ENCODE assay signal across 16 cellular contexts in the genomic region with DNA sequence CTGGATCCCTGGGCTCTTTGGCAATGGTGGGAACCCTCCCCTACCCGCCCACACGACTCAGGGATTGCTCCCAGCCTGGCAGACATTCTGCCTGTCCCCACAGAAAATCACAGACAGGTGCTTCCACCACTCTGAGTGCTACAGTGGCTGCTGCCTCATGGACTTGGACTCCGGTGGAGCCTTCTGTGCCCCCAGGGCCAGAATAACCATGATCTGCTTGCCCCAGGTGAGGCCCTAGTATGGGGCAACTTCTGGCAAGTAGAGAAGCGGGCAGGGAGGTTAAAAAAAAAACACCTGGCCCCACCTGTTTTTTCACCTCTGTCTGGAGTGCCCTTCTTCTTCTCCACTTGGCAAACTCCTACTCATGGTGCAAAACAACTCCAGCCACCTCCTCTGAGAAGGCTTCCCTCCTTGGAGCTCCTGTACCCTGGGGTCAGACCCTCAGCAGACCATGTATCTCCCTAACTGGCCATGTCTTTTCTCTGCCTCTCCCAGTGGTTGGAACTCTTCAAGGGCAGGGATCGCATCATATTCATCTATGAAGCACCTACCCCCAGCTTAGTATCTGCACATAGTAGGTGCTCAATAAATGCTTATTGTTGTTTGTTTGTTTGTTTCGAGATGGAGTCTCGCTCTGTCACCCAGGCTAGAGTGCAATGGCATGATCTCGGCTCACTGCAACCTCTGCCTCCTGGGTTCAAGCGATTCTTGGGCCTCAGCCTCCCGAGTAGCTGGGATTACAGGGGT. TPM values are rescaled to one million over a fixed set of nuclear protein-coding genes. Genes with fewer than 3 reads are reported as not detected.
DNase-seq lines count a peak whose midpoint lies in the region; ATAC-seq and TF ChIP-seq lines count a peak whose summit lies in the region.
"Had no signal": no experiment of that assay in that cellular context is flagged by ENCODE, and none has a peak within 500 bp of the region (broad histone marks: within the 10 kb centered on the region; RNA-seq: fewer than 3 reads in every experiment).

No MANE protein-coding gene starts in this region.

- no peaks in the 10 kb centered on the region for H3K36me3 Mint-ChIP-seq in CD8-positive, alpha-beta T cell
- no peaks in the 10 kb centered on the region for H3K36me3 Mint-ChIP-seq in activated T-helper 2 cell treated with anti-CD3 and anti-CD28 coated beads, Interferon-gamma antibody, Interleukin-2, Interleukin-4, amounts not matched to agents 10 μg/mL and 5 μg/mL and 100 μg/mL, durations not matched to agents 14 hours and 24 hours and 36 hours (ENCODE audit: low read depth)
- no peaks in the 10 kb centered on the region for H3K36me3 Mint-ChIP-seq in nephron (ENCODE audit: low read depth)

- WGBS in sigmoid colon, 2 donors: 81 to 86% methylated on average over 10 of the region's 10 CpGs

- CTCF ChIA-PET in CD8-positive, alpha-beta T cell (lab: Charles Lee): no interaction called here
- CTCF ChIA-PET in A673 (lab: Charles Lee): no interaction called here

- POLR2A ChIA-PET in CD8-positive, alpha-beta T cell (lab: Charles Lee): no interaction called here
- POLR2A ChIA-PET in A673 (lab: Charles Lee; ENCODE audit: low non-redundant PET): no interaction called here

- TF ChIP-seq POLR2A in sigmoid colon (IDR thresholded peaks at IDR 0.05): no peak

- ATAC-seq in CD8-positive, alpha-beta T cell: no peak
- ATAC-seq in GM21515 (IDR thresholded peaks at IDR 0.05; ENCODE audit: unreplicated experiment): no peak

- DNase-seq in CD8-positive, alpha-beta T cell: no peak
- DNase-seq in activated T-helper 2 cell treated with anti-CD3 and anti-CD28 coated beads, Interferon-gamma antibody, Interleukin-2, Interleukin-4, amounts not matched to agents 10 μg/mL and 5 μg/mL and 100 μg/mL, durations not matched to agents 14 hours and 24 hours and 36 hours (ENCODE audit: low spot score): no peak
- DNase-seq in sigmoid colon: no peak
- DNase-seq in A673 (ENCODE audit: low spot score): no peak
- DNase-seq: C1 segment of cervical spinal cord, GOT3, hippocampal formation, left ventricle myocardium inferior, NCI-H1436 treated with DMSO at 0.1 percent for 48 hours, NCI-H446 treated with DMSO at 0.1 percent for 48 hours had no signal

- H3K4me1 Mint-ChIP-seq in CD8-positive, alpha-beta T cell (ENCODE audit: low read depth): peaks cover 5% of the 10 kb centered on the region
- H3K4me1 Mint-ChIP-seq in activated T-helper 2 cell treated with anti-CD3 and anti-CD28 coated beads, Interferon-gamma antibody, Interleukin-2, Interleukin-4, amounts not matched to agents 10 μg/mL and 5 μg/mL and 100 μg/mL, durations not matched to agents 14 hours and 24 hours and 36 hours (ENCODE audit: low read depth): peaks cover 3% of the 10 kb centered on the region
- H3K4me1 Mint-ChIP-seq in nephron: no peaks in the 10 kb centered on the region

- no peak overlapping the region for H3K27ac Mint-ChIP-seq in CD8-positive, alpha-beta T cell
- no peak overlapping the region for H3K27ac Mint-ChIP-seq in activated T-helper 2 cell treated with anti-CD3 and anti-CD28 coated beads, Interferon-gamma antibody, Interleukin-2, Interleukin-4, amounts not matched to agents 10 μg/mL and 5 μg/mL and 100 μg/mL, durations not matched to agents 14 hours and 24 hours and 36 hours
- peak overlapping the region in 1 of 3 experiments; percentile 38 for H3K27ac Mint-ChIP-seq in nephron

- peak overlapping the region; percentile 39 for H3K4me3 Mint-ChIP-seq in CD8-positive, alpha-beta T cell
- H3K4me3 Mint-ChIP-seq in activated T-helper 2 cell treated with anti-CD3 and anti-CD28 coated beads, Interferon-gamma antibody, Interleukin-2, Interleukin-4, amounts not matched to agents 10 μg/mL and 5 μg/mL and 100 μg/mL, durations not matched to agents 14 hours and 24 hours and 36 hours (ENCODE audit: low read depth): peak overlapping the region; percentile 23
- peak overlapping the region; percentile 80 to 87 (median 82) for H3K4me3 Mint-ChIP-seq in nephron

- TF ChIP-seq EP300 in sigmoid colon (IDR thresholded peaks at IDR 0.05): no peak

- intact Hi-C loops in CD8-positive, alpha-beta T cell (cut with DNase I, micrococcal nuclease): no loop called here
- intact Hi-C loops in activated T-helper 2 cell treated with anti-CD3 and anti-CD28 coated beads, Interferon-gamma antibody, Interleukin-2, Interleukin-4, amounts not matched to agents 10 μg/mL and 5 μg/mL and 100 μg/mL, durations not matched to agents 14 hours and 24 hours and 36 hours (cut with micrococcal nuclease): no loop called here
- intact Hi-C loops in sigmoid colon (cut with DNase I) (no loop called here), A673 (cut with micrococcal nuclease; ENCODE audit: unreplicated experiment) (no loop called here)

- no peaks in the 10 kb centered on the region for H3K9me3 Mint-ChIP-seq in CD8-positive, alpha-beta T cell
- no peaks in the 10 kb centered on the region for H3K9me3 Mint-ChIP-seq in activated T-helper 2 cell treated with anti-CD3 and anti-CD28 coated beads, Interferon-gamma antibody, Interleukin-2, Interleukin-4, amounts not matched to agents 10 μg/mL and 5 μg/mL and 100 μg/mL, durations not matched to agents 14 hours and 24 hours and 36 hours
- H3K9me3 Mint-ChIP-seq in nephron: no peaks in the 10 kb centered on the region

- TF ChIP-seq CTCF in C4-2B (conservative IDR thresholded peaks at IDR 0.05) (no peak), nephron (IDR thresholded peaks at IDR 0.05; ENCODE audit: unreplicated experiment in 3 of 3) (no peak), sigmoid colon (IDR thresholded peaks at IDR 0.05) (no peak), A673 (conservative IDR thresholded peaks at IDR 0.05; ENCODE audit: low read depth, low read length) (no peak)
- no peak for TF ChIP-seq CTCF in CD8-positive, alpha-beta T cell (IDR thresholded peaks at IDR 0.05)

- H3K36me3 ChIP-seq in CD8-positive, alpha-beta T cell (ENCODE audit: insufficient read depth, low read length): no peaks in the 10 kb centered on the region
- no peaks in the 10 kb centered on the region for H3K36me3 ChIP-seq in sigmoid colon
- H3K36me3 ChIP-seq in A673 (ENCODE audit: insufficient read depth, low read length, poor library complexity, severe bottlenecking): no peaks in the 10 kb centered on the region
- H3K36me3 ChIP-seq: breast epithelium, left ventricle myocardium inferior, SJSA1, suprapubic skin had no signal

- no peaks in the 10 kb centered on the region for H3K9me3 ChIP-seq in CD8-positive, alpha-beta T cell (ENCODE audit: low read length)
- H3K9me3 ChIP-seq in sigmoid colon (no peaks in the 10 kb centered on the region), A673 (ENCODE audit: low read depth, low read length, poor library complexity, severe bottlenecking) (no peaks in the 10 kb centered on the region)
- H3K9me3 ChIP-seq: breast epithelium, left ventricle myocardium inferior, SJSA1, suprapubic skin had no signal

- H3K27ac ChIP-seq in C4-2B (peak overlapping the region; percentile 12; the same call in 1 of the 2 replicates), sigmoid colon (no peak overlapping the region), A673 (ENCODE audit: low read depth, low read length, poor library complexity, severe bottlenecking) (no peak overlapping the region)
- H3K27ac ChIP-seq in CD8-positive, alpha-beta T cell (ENCODE audit: low read depth, low read length): no peak overlapping the region
- H3K27ac ChIP-seq: breast epithelium, left ventricle myocardium inferior, SJSA1, suprapubic skin had no signal

- H3K4me1 ChIP-seq in CD8-positive, alpha-beta T cell (ENCODE audit: insufficient read depth, low read length): peaks cover 3% of the 10 kb centered on the region
- H3K4me1 ChIP-seq in sigmoid colon: peaks cover 0 to 12% (median 6%) of the 10 kb centered on the region in 4 donors
- H3K4me1 ChIP-seq in A673 (ENCODE audit: insufficient read depth, low read length, poor library complexity, severe bottlenecking): no peaks in the 10 kb centered on the region

- H3K4me3 ChIP-seq in CD8-positive, alpha-beta T cell (ENCODE audit: low read depth, low read length): no peak overlapping the region
- H3K4me3 ChIP-seq in sigmoid colon (no peak overlapping the region), A673 (ENCODE audit: low read depth, low read length, poor library complexity, severe bottlenecking) (no peak overlapping the region)

- peaks cover 3% of the 10 kb centered on the region for H3K27me3 ChIP-seq in CD8-positive, alpha-beta T cell (ENCODE audit: insufficient read depth, low read length)
- H3K27me3 ChIP-seq in sigmoid colon: peaks cover 14 to 54% (median 19%) of the 10 kb centered on the region in 3 donors
- H3K27me3 ChIP-seq in A673 (replicated peaks; ENCODE audit: insufficient read depth, low read depth, low read length, poor library complexity): peaks cover 14% of the 10 kb centered on the region

- H3K27me3 Mint-ChIP-seq in CD8-positive, alpha-beta T cell (ENCODE audit: low read depth): peaks cover 38% of the 10 kb centered on the region
- H3K27me3 Mint-ChIP-seq in activated T-helper 2 cell treated with anti-CD3 and anti-CD28 coated beads, Interferon-gamma antibody, Interleukin-2, Interleukin-4, amounts not matched to agents 10 μg/mL and 5 μg/mL and 100 μg/mL, durations not matched to agents 14 hours and 24 hours and 36 hours (ENCODE audit: low read depth): peaks cover 28% of the 10 kb centered on the region
- peaks cover 23% of the 10 kb centered on the region for H3K27me3 Mint-ChIP-seq in nephron (ENCODE audit: low read depth)

- BruUV-seq in A673 (replicated peaks; lab: Mats Ljungman, UMichigan): no TSS peak

RNA-seq across cellular contexts. Expression of a gene that starts 1.1 kb away (rescaled TPM):
- total RNA-seq in CD8-positive, alpha-beta T cell: not detected
- not detected in 2 replicates for total RNA-seq in activated T-helper 2 cell treated with anti-CD3 and anti-CD28 coated beads, Interferon-gamma antibody, Interleukin-2, Interleukin-4, amounts not matched to agents 10 μg/mL and 5 μg/mL and 100 μg/mL, durations not matched to agents 14 hours and 24 hours and 36 hours
- total RNA-seq in sigmoid colon (not detected), A673 (2021) (not detected in 2 replicates)
- polyA plus RNA-seq in sigmoid colon: not detected
- total RNA-seq: left ventricle myocardium inferior, SJSA1, suprapubic skin had no signal

RNA-seq across cellular contexts. Expression of a gene that starts 3.3 kb away (rescaled TPM):
- total RNA-seq in CD8-positive, alpha-beta T cell: not detected
- total RNA-seq in activated T-helper 2 cell treated with anti-CD3 and anti-CD28 coated beads, Interferon-gamma antibody, Interleukin-2, Interleukin-4, amounts not matched to agents 10 μg/mL and 5 μg/mL and 100 μg/mL, durations not matched to agents 14 hours and 24 hours and 36 hours: not detected in 2 replicates
- total RNA-seq in sigmoid colon (not detected), A673 (2021) (not detected in 2 replicates)
- not detected for polyA plus RNA-seq in sigmoid colon
- total RNA-seq: left ventricle myocardium inferior, SJSA1, suprapubic skin had no signal

RNA-seq across cellular contexts. Expression of a gene that starts 19.6 kb away (rescaled TPM):
- not detected for total RNA-seq in CD8-positive, alpha-beta T cell
- total RNA-seq in activated T-helper 2 cell treated with anti-CD3 and anti-CD28 coated beads, Interferon-gamma antibody, Interleukin-2, Interleukin-4, amounts not matched to agents 10 μg/mL and 5 μg/mL and 100 μg/mL, durations not matched to agents 14 hours and 24 hours and 36 hours: not detected in 2 replicates
- total RNA-seq in sigmoid colon: not detected
- polyA plus RNA-seq in sigmoid colon: 1 to 10 TPM in 1 of 3 donors, under 1 TPM in 1, not detected in 1; 0.38 to 4.8 TPM
- not detected in 2 replicates for total RNA-seq in A673 (2021)
- total RNA-seq: breast epithelium, left ventricle myocardium inferior, SJSA1, suprapubic skin had no signal

RNA-seq across cellular contexts. Expression of a gene that starts 27.6 kb away (rescaled TPM):
- total RNA-seq in CD8-positive, alpha-beta T cell: not detected
- total RNA-seq in activated T-helper 2 cell treated with anti-CD3 and anti-CD28 coated beads, Interferon-gamma antibody, Interleukin-2, Interleukin-4, amounts not matched to agents 10 μg/mL and 5 μg/mL and 100 μg/mL, durations not matched to agents 14 hours and 24 hours and 36 hours: not detected in 2 replicates
- total RNA-seq in sigmoid colon: under 1 TPM in 1 of 4 donors, not detected in 3; 0.27 TPM
- under 1 TPM in 2 of 3 donors, not detected in 1; 0.12 to 0.46 TPM for polyA plus RNA-seq in sigmoid colon
- total RNA-seq in A673 (2021): not detected in 2 replicates
- total RNA-seq: breast epithelium, left ventricle myocardium inferior, SJSA1, suprapubic skin had no signal

RNA-seq across cellular contexts. Expression of a gene that starts 40.7 kb away (rescaled TPM):
- 1 to 10 TPM; 1.1 to 1.5 TPM for total RNA-seq in CD8-positive, alpha-beta T cell
- 0.89 and 0.97 TPM in 2 replicates for total RNA-seq in activated T-helper 2 cell treated with anti-CD3 and anti-CD28 coated beads, Interferon-gamma antibody, Interleukin-2, Interleukin-4, amounts not matched to agents 10 μg/mL and 5 μg/mL and 100 μg/mL, durations not matched to agents 14 hours and 24 hours and 36 hours
- 1 to 10 TPM in 2 of 4 donors, under 1 TPM in 1, not detected in 1; 0.49 to 5.0 (median 1.1) TPM for total RNA-seq in sigmoid colon
- under 1 TPM in 1 of 3 donors, not detected in 2; 0.66 TPM for polyA plus RNA-seq in sigmoid colon
- 0.74 and 1.0 TPM in 2 replicates for total RNA-seq in A673 (2021)
- total RNA-seq: left ventricle myocardium inferior, SJSA1 had no signal

Comparison
In these comparisons a context has a peak if more than half of its experiments do, and no peak if none do; other contexts are left out.
1. H3K4me3 Mint-ChIP-seq: peak in every context shown above with its lines; median percentile 82 in nephron; 39 in CD8-positive, alpha-beta T cell; 23 in activated T-helper 2 cell treated with anti-CD3 and anti-CD28 coated beads, Interferon-gamma antibody, Interleukin-2, Interleukin-4, amounts not matched to agents 10 μg/mL and 5 μg/mL and 100 μg/mL, durations not matched to agents 14 hours and 24 hours and 36 hours.